Comparison of ENCODE assay signal across 3 cellular contexts in the genomic region with DNA sequence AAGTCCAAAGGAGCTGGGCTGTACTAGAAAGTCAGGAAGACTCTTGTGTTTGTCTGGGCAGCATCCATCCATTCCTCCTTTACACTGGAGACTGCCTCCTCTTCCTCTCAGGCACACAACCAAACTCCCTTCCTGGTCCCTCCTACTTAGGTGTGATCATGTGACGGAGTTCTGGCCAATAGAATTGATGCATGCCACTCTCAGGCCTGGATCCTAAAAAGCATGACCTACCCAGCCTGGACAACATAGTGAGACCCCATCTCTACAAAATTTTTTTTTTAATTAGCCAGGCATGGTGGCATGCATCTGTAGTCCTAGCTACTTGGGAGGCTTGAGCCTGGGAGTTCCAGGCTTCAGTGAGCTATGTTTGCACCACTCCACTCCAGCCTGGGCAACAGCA.
TF ChIP-seq lines count a peak whose summit lies in the region.

No MANE protein-coding gene starts in this region.

TF ChIP-seq in Ishikawa, 13 proteins besides CTCF, POLR2A, EP300 and RAD21:
- TF ChIP-seq TCF12 (IDR thresholded peaks at IDR 0.05; ENCODE audit: low read depth), result no peak
- TF ChIP-seq, protein P1, sequence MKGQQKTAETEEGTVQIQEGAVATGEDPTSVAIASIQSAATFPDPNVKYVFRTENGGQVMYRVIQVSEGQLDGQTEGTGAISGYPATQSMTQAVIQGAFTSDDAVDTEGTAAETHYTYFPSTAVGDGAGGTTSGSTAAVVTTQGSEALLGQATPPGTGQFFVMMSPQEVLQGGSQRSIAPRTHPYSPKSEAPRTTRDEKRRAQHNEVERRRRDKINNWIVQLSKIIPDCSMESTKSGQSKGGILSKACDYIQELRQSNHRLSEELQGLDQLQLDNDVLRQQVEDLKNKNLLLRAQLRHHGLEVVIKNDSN (IDR thresholded peaks at IDR 0.05), result peak; percentile 52; the same call in 1 of the 2 replicates

TF ChIP-seq in GM12878, 131 proteins besides CTCF, POLR2A, EP300 and RAD21:
- TF ChIP-seq POU2F2 (IDR thresholded peaks at IDR 0.05; ENCODE audit: borderline replicate concordance, low read depth, low read length), result no peak
- no peak for TF ChIP-seq ZNF207 (IDR thresholded peaks at IDR 0.05; ENCODE audit: borderline replicate concordance)
- no peak for TF ChIP-seq IRF4 (IDR thresholded peaks at IDR 0.05; ENCODE audit: low read depth, low read length)
- no peak for TF ChIP-seq TCF7 (IDR thresholded peaks at IDR 0.05; ENCODE audit: borderline replicate concordance)
- TF ChIP-seq, protein P1 (IDR thresholded peaks at IDR 0.05; ENCODE audit: borderline replicate concordance, extremely low read length, insufficient read depth, low read depth, low read length), result peak; percentile 6

TF ChIP-seq in H1, 55 proteins besides CTCF, POLR2A, EP300 and RAD21:
- no peak for TF ChIP-seq SP2 (IDR thresholded peaks at IDR 0.05; ENCODE audit: low read length)
- 0 out of 2 replicates have a peak, but pooled peaks have one; percentile 11 for TF ChIP-seq KDM1A (IDR thresholded peaks at IDR 0.05; ENCODE audit: borderline replicate concordance, low read length)
